ENCODE assay signal across 1 cellular context in the genomic region with DNA sequence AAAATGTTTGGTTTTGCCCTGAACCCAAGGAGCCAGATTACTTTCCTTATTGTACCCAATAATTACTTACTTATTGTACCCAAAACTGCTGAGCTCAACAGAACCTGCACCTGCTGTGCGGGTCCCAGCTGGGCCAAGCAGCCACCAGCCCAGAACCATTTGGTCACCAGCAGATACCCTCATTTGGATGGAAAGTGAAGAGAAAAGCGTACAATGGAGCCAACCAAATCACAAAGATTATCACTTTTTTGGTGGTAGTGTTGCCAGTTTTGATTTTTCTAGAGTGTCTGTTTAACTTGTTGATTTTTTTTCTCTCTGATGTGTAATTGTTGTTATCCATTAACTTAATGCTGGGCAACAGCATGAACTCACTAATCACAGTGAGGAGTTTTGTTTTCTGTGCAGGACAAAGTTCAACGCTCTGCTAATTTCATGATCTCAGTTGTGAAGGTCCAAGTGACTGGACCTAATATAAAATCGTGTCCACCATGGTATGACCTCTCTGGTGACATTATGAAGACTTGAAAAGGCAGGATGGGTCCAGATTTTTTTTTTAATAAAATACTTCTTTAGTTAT.
TF ChIP-seq lines count a peak whose summit lies in the region.

No MANE protein-coding gene starts in this region.

TF ChIP-seq in HepG2, 621 proteins besides CTCF, POLR2A, EP300 and RAD21 (continues in another document):
- TF ChIP-seq RARA (CRISPR knock-in tag; IDR thresholded peaks at IDR 0.05) (peak; percentile 60), ZNF24 (IDR thresholded peaks at IDR 0.05) (no peak), ZNF451 (CRISPR knock-in tag; IDR thresholded peaks at IDR 0.05) (no peak), ZNF264 (CRISPR knock-in tag; IDR thresholded peaks at IDR 0.05) (0 out of 2 replicates have a peak, but pooled peaks have one; percentile 33), TCF7 (IDR thresholded peaks at IDR 0.05; ENCODE audit: low read depth) (peak; percentile 31; the same call in 1 of the 2 replicates), ZNF883 (CRISPR knock-in tag; IDR thresholded peaks at IDR 0.05; ENCODE audit: not compliant biosample characterization) (no peak), ZNF382 (CRISPR knock-in tag; IDR thresholded peaks at IDR 0.05; ENCODE audit: borderline replicate concordance) (no peak), SMAD9 (CRISPR knock-in tag; IDR thresholded peaks at IDR 0.05) (no peak), ZSCAN25 (CRISPR knock-in tag; IDR thresholded peaks at IDR 0.05) (no peak), ZNF660 (CRISPR knock-in tag; IDR thresholded peaks at IDR 0.05; ENCODE audit: borderline replicate concordance, low read depth) (no peak), ATF7 (IDR thresholded peaks at IDR 0.05) (no peak), ATF7 (CRISPR knock-in tag; IDR thresholded peaks at IDR 0.05) (no peak), ZNF749 (CRISPR knock-in tag; IDR thresholded peaks at IDR 0.05; ENCODE audit: borderline replicate concordance) (no peak), NPAS2 (CRISPR knock-in tag; IDR thresholded peaks at IDR 0.05; ENCODE audit: borderline replicate concordance) (no peak), ZNF282 (IDR thresholded peaks at IDR 0.05; ENCODE audit: partially characterized antibody) (no peak), YEATS4 (CRISPR knock-in tag; IDR thresholded peaks at IDR 0.05; ENCODE audit: borderline replicate concordance) (0 out of 2 replicates have a peak, but pooled peaks have one; percentile 36), SPEN (CRISPR knock-in tag; IDR thresholded peaks at IDR 0.05; ENCODE audit: low read depth) (no peak), ZNF430 (CRISPR knock-in tag; IDR thresholded peaks at IDR 0.05) (no peak), BHLHE40 (IDR thresholded peaks at IDR 0.05; ENCODE audit: low read length) (no peak), ZNF550 (CRISPR knock-in tag; IDR thresholded peaks at IDR 0.05; ENCODE audit: borderline replicate concordance) (no peak), ZNF619 (CRISPR knock-in tag; IDR thresholded peaks at IDR 0.05) (no peak), SUZ12 (IDR thresholded peaks at IDR 0.05; ENCODE audit: low read depth, low read length) (no peak), ZNF468 (CRISPR knock-in tag; IDR thresholded peaks at IDR 0.05) (no peak), JUN (CRISPR knock-in tag; IDR thresholded peaks at IDR 0.05) (no peak), ZNF563 (CRISPR knock-in tag; IDR thresholded peaks at IDR 0.05) (no peak), ZNF180 (CRISPR knock-in tag; IDR thresholded peaks at IDR 0.05; ENCODE audit: borderline replicate concordance, low read depth) (no peak), SAP130 (CRISPR knock-in tag; IDR thresholded peaks at IDR 0.05; ENCODE audit: low read depth) (peak; percentile 68), KDM5A (IDR thresholded peaks at IDR 0.05; ENCODE audit: borderline replicate concordance, low read length) (no peak), BORCS8-MEF2B (CRISPR knock-in tag; IDR thresholded peaks at IDR 0.05) (no peak), KLF6 (CRISPR knock-in tag; IDR thresholded peaks at IDR 0.05) (peak; percentile 58; the same call in 1 of the 2 replicates), PITX1 (CRISPR knock-in tag; IDR thresholded peaks at IDR 0.05) (no peak), ZNF234 (CRISPR knock-in tag; conservative IDR thresholded peaks at IDR 0.05) (no peak), MYC (CRISPR knock-in tag; IDR thresholded peaks at IDR 0.05; ENCODE audit: borderline replicate concordance) (no peak), FOXP1 (IDR thresholded peaks at IDR 0.05) (peak; percentile 85), FOXP1 (CRISPR knock-in tag; IDR thresholded peaks at IDR 0.05) (peak; percentile 83)
- TF ChIP-seq, protein P1, sequence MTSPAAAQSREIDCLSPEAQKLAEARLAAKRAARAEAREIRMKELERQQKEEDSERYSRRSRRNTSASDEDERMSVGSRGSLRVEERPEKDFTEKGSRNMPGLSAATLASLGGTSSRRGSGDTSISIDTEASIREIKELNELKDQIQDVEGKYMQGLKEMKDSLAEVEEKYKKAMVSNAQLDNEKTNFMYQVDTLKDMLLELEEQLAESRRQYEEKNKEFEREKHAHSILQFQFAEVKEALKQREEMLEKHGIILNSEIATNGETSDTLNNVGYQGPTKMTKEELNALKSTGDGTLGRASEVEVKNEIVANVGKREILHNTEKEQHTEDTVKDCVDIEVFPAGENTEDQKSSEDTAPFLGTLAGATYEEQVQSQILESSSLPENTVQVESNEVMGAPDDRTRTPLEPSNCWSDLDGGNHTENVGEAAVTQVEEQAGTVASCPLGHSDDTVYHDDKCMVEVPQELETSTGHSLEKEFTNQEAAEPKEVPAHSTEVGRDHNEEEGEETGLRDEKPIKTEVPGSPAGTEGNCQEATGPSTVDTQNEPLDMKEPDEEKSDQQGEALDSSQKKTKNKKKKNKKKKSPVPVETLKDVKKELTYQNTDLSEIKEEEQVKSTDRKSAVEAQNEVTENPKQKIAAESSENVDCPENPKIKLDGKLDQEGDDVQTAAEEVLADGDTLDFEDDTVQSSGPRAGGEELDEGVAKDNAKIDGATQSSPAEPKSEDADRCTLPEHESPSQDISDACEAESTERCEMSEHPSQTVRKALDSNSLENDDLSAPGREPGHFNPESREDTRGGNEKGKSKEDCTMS (CRISPR knock-in tag; conservative IDR thresholded peaks at IDR 0.05), result no peak
- TF ChIP-seq, protein P2, sequence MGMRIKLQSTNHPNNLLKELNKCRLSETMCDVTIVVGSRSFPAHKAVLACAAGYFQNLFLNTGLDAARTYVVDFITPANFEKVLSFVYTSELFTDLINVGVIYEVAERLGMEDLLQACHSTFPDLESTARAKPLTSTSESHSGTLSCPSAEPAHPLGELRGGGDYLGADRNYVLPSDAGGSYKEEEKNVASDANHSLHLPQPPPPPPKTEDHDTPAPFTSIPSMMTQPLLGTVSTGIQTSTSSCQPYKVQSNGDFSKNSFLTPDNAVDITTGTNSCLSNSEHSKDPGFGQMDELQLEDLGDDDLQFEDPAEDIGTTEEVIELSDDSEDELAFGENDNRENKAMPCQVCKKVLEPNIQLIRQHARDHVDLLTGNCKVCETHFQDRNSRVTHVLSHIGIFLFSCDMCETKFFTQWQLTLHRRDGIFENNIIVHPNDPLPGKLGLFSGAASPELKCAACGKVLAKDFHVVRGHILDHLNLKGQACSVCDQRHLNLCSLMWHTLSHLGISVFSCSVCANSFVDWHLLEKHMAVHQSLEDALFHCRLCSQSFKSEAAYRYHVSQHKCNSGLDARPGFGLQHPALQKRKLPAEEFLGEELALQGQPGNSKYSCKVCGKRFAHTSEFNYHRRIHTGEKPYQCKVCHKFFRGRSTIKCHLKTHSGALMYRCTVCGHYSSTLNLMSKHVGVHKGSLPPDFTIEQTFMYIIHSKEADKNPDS (CRISPR knock-in tag; IDR thresholded peaks at IDR 0.05), result no peak
- TF ChIP-seq, protein P3, sequence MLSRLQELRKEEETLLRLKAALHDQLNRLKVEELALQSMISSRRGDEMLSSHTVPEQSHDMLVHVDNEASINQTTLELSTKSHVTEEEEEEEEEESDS (CRISPR knock-in tag; IDR thresholded peaks at IDR 0.05; ENCODE audit: borderline replicate concordance), result no peak
- TF ChIP-seq, protein P4, sequence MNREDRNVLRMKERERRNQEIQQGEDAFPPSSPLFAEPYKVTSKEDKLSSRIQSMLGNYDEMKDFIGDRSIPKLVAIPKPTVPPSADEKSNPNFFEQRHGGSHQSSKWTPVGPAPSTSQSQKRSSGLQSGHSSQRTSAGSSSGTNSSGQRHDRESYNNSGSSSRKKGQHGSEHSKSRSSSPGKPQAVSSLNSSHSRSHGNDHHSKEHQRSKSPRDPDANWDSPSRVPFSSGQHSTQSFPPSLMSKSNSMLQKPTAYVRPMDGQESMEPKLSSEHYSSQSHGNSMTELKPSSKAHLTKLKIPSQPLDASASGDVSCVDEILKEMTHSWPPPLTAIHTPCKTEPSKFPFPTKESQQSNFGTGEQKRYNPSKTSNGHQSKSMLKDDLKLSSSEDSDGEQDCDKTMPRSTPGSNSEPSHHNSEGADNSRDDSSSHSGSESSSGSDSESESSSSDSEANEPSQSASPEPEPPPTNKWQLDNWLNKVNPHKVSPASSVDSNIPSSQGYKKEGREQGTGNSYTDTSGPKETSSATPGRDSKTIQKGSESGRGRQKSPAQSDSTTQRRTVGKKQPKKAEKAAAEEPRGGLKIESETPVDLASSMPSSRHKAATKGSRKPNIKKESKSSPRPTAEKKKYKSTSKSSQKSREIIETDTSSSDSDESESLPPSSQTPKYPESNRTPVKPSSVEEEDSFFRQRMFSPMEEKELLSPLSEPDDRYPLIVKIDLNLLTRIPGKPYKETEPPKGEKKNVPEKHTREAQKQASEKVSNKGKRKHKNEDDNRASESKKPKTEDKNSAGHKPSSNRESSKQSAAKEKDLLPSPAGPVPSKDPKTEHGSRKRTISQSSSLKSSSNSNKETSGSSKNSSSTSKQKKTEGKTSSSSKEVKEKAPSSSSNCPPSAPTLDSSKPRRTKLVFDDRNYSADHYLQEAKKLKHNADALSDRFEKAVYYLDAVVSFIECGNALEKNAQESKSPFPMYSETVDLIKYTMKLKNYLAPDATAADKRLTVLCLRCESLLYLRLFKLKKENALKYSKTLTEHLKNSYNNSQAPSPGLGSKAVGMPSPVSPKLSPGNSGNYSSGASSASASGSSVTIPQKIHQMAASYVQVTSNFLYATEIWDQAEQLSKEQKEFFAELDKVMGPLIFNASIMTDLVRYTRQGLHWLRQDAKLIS (CRISPR knock-in tag; IDR thresholded peaks at IDR 0.05), result no peak
- TF ChIP-seq, protein P5, sequence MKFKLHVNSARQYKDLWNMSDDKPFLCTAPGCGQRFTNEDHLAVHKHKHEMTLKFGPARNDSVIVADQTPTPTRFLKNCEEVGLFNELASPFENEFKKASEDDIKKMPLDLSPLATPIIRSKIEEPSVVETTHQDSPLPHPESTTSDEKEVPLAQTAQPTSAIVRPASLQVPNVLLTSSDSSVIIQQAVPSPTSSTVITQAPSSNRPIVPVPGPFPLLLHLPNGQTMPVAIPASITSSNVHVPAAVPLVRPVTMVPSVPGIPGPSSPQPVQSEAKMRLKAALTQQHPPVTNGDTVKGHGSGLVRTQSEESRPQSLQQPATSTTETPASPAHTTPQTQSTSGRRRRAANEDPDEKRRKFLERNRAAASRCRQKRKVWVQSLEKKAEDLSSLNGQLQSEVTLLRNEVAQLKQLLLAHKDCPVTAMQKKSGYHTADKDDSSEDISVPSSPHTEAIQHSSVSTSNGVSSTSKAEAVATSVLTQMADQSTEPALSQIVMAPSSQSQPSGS (CRISPR knock-in tag; IDR thresholded peaks at IDR 0.05), result no peak
- TF ChIP-seq, protein P6, sequence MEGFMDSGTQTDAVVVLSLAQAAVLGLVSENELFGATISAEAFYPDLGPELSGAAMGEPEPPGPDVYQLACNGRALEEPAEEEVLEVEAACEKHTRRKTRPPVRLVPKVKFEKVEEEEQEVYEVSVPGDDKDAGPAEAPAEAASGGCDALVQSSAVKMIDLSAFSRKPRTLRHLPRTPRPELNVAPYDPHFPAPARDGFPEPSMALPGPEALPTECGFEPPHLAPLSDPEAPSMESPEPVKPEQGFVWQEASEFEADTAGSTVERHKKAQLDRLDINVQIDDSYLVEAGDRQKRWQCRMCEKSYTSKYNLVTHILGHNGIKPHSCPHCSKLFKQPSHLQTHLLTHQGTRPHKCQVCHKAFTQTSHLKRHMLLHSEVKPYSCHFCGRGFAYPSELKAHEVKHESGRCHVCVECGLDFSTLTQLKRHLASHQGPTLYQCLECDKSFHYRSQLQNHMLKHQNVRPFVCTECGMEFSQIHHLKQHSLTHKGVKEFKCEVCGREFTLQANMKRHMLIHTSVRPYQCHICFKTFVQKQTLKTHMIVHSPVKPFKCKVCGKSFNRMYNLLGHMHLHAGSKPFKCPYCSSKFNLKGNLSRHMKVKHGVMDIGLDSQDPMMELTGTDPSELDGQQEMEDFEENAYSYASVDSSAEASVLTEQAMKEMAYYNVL (CRISPR knock-in tag; IDR thresholded peaks at IDR 0.05; ENCODE audit: borderline replicate concordance), result no peak
- TF ChIP-seq, protein P7, sequence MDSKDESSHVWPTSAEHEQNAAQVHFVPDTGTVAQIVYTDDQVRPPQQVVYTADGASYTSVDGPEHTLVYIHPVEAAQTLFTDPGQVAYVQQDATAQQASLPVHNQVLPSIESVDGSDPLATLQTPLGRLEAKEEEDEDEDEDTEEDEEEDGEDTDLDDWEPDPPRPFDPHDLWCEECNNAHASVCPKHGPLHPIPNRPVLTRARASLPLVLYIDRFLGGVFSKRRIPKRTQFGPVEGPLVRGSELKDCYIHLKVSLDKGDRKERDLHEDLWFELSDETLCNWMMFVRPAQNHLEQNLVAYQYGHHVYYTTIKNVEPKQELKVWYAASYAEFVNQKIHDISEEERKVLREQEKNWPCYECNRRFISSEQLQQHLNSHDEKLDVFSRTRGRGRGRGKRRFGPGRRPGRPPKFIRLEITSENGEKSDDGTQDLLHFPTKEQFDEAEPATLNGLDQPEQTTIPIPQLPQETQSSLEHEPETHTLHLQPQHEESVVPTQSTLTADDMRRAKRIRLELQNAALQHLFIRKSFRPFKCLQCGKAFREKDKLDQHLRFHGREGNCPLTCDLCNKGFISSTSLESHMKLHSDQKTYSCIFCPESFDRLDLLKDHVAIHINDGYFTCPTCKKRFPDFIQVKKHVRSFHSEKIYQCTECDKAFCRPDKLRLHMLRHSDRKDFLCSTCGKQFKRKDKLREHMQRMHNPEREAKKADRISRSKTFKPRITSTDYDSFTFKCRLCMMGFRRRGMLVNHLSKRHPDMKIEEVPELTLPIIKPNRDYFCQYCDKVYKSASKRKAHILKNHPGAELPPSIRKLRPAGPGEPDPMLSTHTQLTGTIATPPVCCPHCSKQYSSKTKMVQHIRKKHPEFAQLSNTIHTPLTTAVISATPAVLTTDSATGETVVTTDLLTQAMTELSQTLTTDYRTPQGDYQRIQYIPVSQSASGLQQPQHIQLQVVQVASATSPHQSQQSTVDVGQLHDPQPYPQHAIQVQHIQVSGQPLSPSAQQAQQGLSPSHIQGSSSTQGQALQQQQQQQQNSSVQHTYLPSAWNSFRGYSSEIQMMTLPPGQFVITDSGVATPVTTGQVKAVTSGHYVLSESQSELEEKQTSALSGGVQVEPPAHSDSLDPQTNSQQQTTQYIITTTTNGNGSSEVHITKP (CRISPR knock-in tag; IDR thresholded peaks at IDR 0.05; ENCODE audit: low read depth), result peak; percentile 50; the same call in 1 of the 2 replicates
- TF ChIP-seq, protein P8, sequence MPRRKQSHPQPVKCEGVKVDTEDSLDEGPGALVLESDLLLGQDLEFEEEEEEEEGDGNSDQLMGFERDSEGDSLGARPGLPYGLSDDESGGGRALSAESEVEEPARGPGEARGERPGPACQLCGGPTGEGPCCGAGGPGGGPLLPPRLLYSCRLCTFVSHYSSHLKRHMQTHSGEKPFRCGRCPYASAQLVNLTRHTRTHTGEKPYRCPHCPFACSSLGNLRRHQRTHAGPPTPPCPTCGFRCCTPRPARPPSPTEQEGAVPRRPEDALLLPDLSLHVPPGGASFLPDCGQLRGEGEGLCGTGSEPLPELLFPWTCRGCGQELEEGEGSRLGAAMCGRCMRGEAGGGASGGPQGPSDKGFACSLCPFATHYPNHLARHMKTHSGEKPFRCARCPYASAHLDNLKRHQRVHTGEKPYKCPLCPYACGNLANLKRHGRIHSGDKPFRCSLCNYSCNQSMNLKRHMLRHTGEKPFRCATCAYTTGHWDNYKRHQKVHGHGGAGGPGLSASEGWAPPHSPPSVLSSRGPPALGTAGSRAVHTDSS (CRISPR knock-in tag; conservative IDR thresholded peaks at IDR 0.05), result no peak
- TF ChIP-seq, protein P9, sequence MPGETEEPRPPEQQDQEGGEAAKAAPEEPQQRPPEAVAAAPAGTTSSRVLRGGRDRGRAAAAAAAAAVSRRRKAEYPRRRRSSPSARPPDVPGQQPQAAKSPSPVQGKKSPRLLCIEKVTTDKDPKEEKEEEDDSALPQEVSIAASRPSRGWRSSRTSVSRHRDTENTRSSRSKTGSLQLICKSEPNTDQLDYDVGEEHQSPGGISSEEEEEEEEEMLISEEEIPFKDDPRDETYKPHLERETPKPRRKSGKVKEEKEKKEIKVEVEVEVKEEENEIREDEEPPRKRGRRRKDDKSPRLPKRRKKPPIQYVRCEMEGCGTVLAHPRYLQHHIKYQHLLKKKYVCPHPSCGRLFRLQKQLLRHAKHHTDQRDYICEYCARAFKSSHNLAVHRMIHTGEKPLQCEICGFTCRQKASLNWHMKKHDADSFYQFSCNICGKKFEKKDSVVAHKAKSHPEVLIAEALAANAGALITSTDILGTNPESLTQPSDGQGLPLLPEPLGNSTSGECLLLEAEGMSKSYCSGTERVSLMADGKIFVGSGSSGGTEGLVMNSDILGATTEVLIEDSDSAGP (CRISPR knock-in tag; IDR thresholded peaks at IDR 0.05; ENCODE audit: borderline replicate concordance), result no peak
